11 cellular contexts compared by ENCODE assay signal in genomic region chr13:27783111-27783510, GRCh38. TPM values are rescaled to one million over a fixed set of nuclear protein-coding genes. Genes with fewer than 3 reads are reported as not detected.
A peak's percentile ranks its signal among the peaks of the same experiment; 100 is the strongest.
DNase-seq lines count a peak whose midpoint lies in the region; ATAC-seq and TF ChIP-seq lines count a peak whose summit lies in the region.
"Had no signal": no experiment of that assay in that cellular context is flagged by ENCODE, and none has a peak within 500 bp of the region (broad histone marks: within the 10 kb centered on the region; RNA-seq: fewer than 3 reads in every experiment).

No MANE protein-coding gene starts in this region.

- H3K27ac Mint-ChIP-seq in progenitor cell of endocrine pancreas = no peak overlapping the region

- peak; percentile 43 for DNase-seq in DMS53 (lab: John Stamatoyannopoulos, UW)
- no peak for DNase-seq in DMS53 treated with DMSO at 0.1 percent for 48 hours (lab: John Stamatoyannopoulos, UW; ENCODE audit: unreplicated experiment)
- DNase-seq in RWPE2 (ENCODE audit: low spot score) = no peak
- DNase-seq in fibroblast of pulmonary artery (ENCODE audit: low read depth) = peak; percentile 17
- no peak for DNase-seq in progenitor cell of endocrine pancreas (ENCODE audit: low spot score, unreplicated experiment)
- no peak for DNase-seq in SHP77 treated with DMSO at 0.1 percent for 48 hours (lab: John Stamatoyannopoulos, UW)
- no peak for DNase-seq in activated CD4-positive, alpha-beta T cell treated with anti-CD3 and anti-CD28 coated beads for 1 hour
- DNase-seq in middle frontal gyrus (ENCODE audit: extremely low spot score, low spot score) = no peak
- DNase-seq: 8988T, NCI-H1694 treated with DMSO at 0.1 percent for 48 hours, tibial artery had no signal

- TF ChIP-seq CTCF in RWPE2 (IDR thresholded peaks at IDR 0.05; ENCODE audit: poor library complexity, severe bottlenecking) (peak; percentile 35), fibroblast of pulmonary artery (IDR thresholded peaks at IDR 0.05; ENCODE audit: low read length, missing control alignments) (peak; percentile 37), progenitor cell of endocrine pancreas (IDR thresholded peaks at IDR 0.05; ENCODE audit: unreplicated experiment) (peak; percentile 31)

- H3K4me3 Mint-ChIP-seq in progenitor cell of endocrine pancreas (ENCODE audit: low read depth) = no peak overlapping the region

- H3K36me3 ChIP-seq in RWPE2 (ENCODE audit: low read depth) = no peaks in the 10 kb centered on the region
- H3K36me3 ChIP-seq: tibial artery had no signal

- H3K4me3 ChIP-seq in RWPE2 (ENCODE audit: severe bottlenecking) (no peak overlapping the region), fibroblast of pulmonary artery (replicated peaks; ENCODE audit: low read depth, low read length) (no peak overlapping the region)
- H3K4me3 ChIP-seq: tibial artery had no signal

- H3K4me1 ChIP-seq in RWPE2 (ENCODE audit: insufficient read depth, poor library complexity, severe bottlenecking) = no peaks in the 10 kb centered on the region
- H3K4me1 ChIP-seq: tibial artery had no signal

- H3K36me3 Mint-ChIP-seq in progenitor cell of endocrine pancreas (ENCODE audit: insufficient read depth) = no peaks in the 10 kb centered on the region

- H3K9me3 ChIP-seq in RWPE2 (ENCODE audit: severe bottlenecking) = no peaks in the 10 kb centered on the region
- H3K9me3 ChIP-seq: tibial artery had no signal

- H3K27ac ChIP-seq in RWPE2 (ENCODE audit: poor library complexity, severe bottlenecking) = no peak overlapping the region
- H3K27ac ChIP-seq: tibial artery had no signal

- H3K27me3 ChIP-seq in RWPE2 (ENCODE audit: insufficient read depth, poor library complexity, severe bottlenecking) = peaks cover 18% of the 10 kb centered on the region

- H3K9me3 Mint-ChIP-seq in progenitor cell of endocrine pancreas (ENCODE audit: low read depth) = no peaks in the 10 kb centered on the region

- H3K27me3 Mint-ChIP-seq in progenitor cell of endocrine pancreas = peaks cover 83% of the 10 kb centered on the region

- ATAC-seq in RWPE2 (ENCODE audit: low read depth) = peak; percentile 68; the same call in 2 of the 3 replicates

- peaks cover 11% of the 10 kb centered on the region for H3K4me1 Mint-ChIP-seq in progenitor cell of endocrine pancreas (ENCODE audit: low read depth)

RNA-seq across cellular contexts. Expression of gene GSX1, which starts 9.2 kb away (rescaled TPM):
- total RNA-seq in progenitor cell of endocrine pancreas = not detected in 2 replicates

Comparison
In these comparisons a context has a peak if more than half of its experiments do, and no peak if none do; other contexts are left out.
1. DNase-seq: peak in DMS53 (single experiment) and fibroblast of pulmonary artery (single experiment); none in DMS53 treated with DMSO at 0.1 percent for 48 hours (single experiment), RWPE2 (single experiment), progenitor cell of endocrine pancreas (single experiment), SHP77 treated with DMSO at 0.1 percent for 48 hours (single experiment), activated CD4-positive, alpha-beta T cell treated with anti-CD3 and anti-CD28 coated beads for 1 hour (single experiment) and middle frontal gyrus (single experiment).
2. Peak in every context shown above with its lines, with median percentiles within 50 percentile points of each other: CTCF ChIP-seq.